In the genomic region with DNA sequence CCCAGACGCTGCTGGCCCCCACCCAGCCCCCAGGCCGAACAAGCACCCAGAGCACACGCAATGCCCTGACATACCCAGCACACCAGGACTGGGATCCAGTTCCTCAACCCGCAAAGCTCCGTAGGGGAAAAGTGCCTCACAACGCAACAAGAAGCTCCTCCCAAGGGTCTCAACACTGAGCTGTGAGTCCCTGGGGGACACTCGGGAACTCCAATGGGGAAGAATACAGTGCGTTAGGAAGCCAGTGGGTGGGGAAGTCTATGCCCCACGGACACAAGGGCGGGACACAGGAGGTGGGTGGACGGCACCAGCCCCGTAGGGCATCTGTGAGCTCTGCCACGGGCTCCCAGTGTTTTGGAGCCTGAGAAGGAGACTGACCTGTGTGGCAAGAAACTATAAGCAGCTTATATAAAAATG, we compare ENCODE assay signal across 8 cellular contexts. TPM values are rescaled to one million over a fixed set of nuclear protein-coding genes. Genes with fewer than 3 reads are reported as not detected.
DNase-seq lines count a peak whose midpoint lies in the region; ATAC-seq, FAIRE-seq and TF ChIP-seq lines count a peak whose summit lies in the region.

No MANE protein-coding gene starts in this region.

- intact Hi-C loops in CD4-positive, alpha-beta memory T cell (cut with micrococcal nuclease): no loop called here
- intact Hi-C loops in GM12878 (cut with micrococcal nuclease; ENCODE audit: unreplicated experiment) (no loop called here), Right ventricle myocardium inferior (cut with DNase I) (loop anchor here (5.0 kb wide), 1 partner anchor 76 kb away; a partner anchor contains a TSS)

- peak overlapping the region; percentile 21 for H2AFZ ChIP-seq in GM12878 (ENCODE audit: control insufficient read depth, low read depth, low read length)

- H3K27me3 Mint-ChIP-seq in CD4-positive, alpha-beta memory T cell: no peaks in the 10 kb centered on the region
- no peaks in the 10 kb centered on the region for H3K27me3 Mint-ChIP-seq in natural killer cell treated with Interleukin-12 subunit alpha and Interleukin-12 subunit beta and Interleukin-15 and Interleukin-18, amount 100 ng/mL, for 72 hours

- CTCF ChIA-PET in CD4-positive, alpha-beta memory T cell (lab: Charles Lee; ENCODE audit: partially characterized antibody): interaction anchor here (0.8 kb wide), 1 partner anchor 138 kb away, joined by 3 read pairs; no protein-coding TSS in a partner anchor
- CTCF ChIA-PET in GM12878 (lab: Yijun Ruan, JAX): interaction anchor here (0.7 to 5.8 kb wide), 2 partner anchors 31 to 244 kb away, joined by 4 to 127 read pairs; no protein-coding TSS in a partner anchor

- TF ChIP-seq CTCF in GM12878 (IDR thresholded peaks at IDR 0.05 in 2 of 3, conservative IDR thresholded peaks at IDR 0.05 in 1 of 3; ENCODE audit: control insufficient read depth in 2 of 3, extremely low read depth in 1 of 3, insufficient read depth in 1 of 3, low read depth in 3 of 3, low read length in 3 of 3): no peak

- DNase-seq in CD4-positive, alpha-beta memory T cell: peak in 2 of 5 donors; percentile 27 to 46
- DNase-seq in GM12878 (ENCODE audit: low read depth, low spot score) (no peak), NOMO-1 treated with dmso at 0.1 percent for 144 hours (lab: John Stamatoyannopoulos, UW; ENCODE audit: unreplicated experiment) (no peak), Right ventricle myocardium inferior (ENCODE audit: missing footprints) (no peak)
- DNase-seq in natural killer cell treated with Interleukin-12 subunit alpha and Interleukin-12 subunit beta and Interleukin-15 and Interleukin-18, amount 100 ng/mL, for 72 hours (ENCODE audit: low spot score): no peak

- H3K9ac ChIP-seq in HUES6 (ENCODE audit: low read length) (no peak overlapping the region), GM12878 (ENCODE audit: control insufficient read depth, insufficient read depth, low read length) (peak overlapping the region; percentile 48)

- H3K79me2 ChIP-seq in GM12878 (ENCODE audit: control insufficient read depth, insufficient read depth, low read length): peaks cover 37% of the 10 kb centered on the region

- no peak for TF ChIP-seq EP300 in GM12878 (IDR thresholded peaks at IDR 0.05; ENCODE audit: borderline replicate concordance in 1 of 2, control insufficient read depth in 1 of 2, low read depth in 2 of 2, low read length in 2 of 2)

- H4K20me1 ChIP-seq in GM12878 (ENCODE audit: control insufficient read depth, insufficient read depth): no peaks in the 10 kb centered on the region; the same call in 1 of the 2 replicates

- peak overlapping the region; percentile 94 to 100 (median 98) for H3K27ac Mint-ChIP-seq in CD4-positive, alpha-beta memory T cell
- H3K27ac Mint-ChIP-seq in natural killer cell treated with Interleukin-12 subunit alpha and Interleukin-12 subunit beta and Interleukin-15 and Interleukin-18, amount 100 ng/mL, for 72 hours: peak overlapping the region; percentile 84 to 87

- H3K4me1 Mint-ChIP-seq in CD4-positive, alpha-beta memory T cell: peaks cover 33 to 59% (median 48%) of the 10 kb centered on the region in 4 donors
- H3K4me1 Mint-ChIP-seq in natural killer cell treated with Interleukin-12 subunit alpha and Interleukin-12 subunit beta and Interleukin-15 and Interleukin-18, amount 100 ng/mL, for 72 hours (ENCODE audit: low read depth in 2 of 2): peaks cover 27 to 30% of the 10 kb centered on the region in 2 donors

- H3K36me3 Mint-ChIP-seq in CD4-positive, alpha-beta memory T cell: peaks cover 1 to 15% of the 10 kb centered on the region in 2 donors
- no peaks in the 10 kb centered on the region for H3K36me3 Mint-ChIP-seq in natural killer cell treated with Interleukin-12 subunit alpha and Interleukin-12 subunit beta and Interleukin-15 and Interleukin-18, amount 100 ng/mL, for 72 hours

- RAD21 ChIA-PET in GM12878 (lab: Charles Lee; ENCODE audit: unreplicated experiment): interaction anchor here (1.7 to 8.1 kb wide), 2 partner anchors 27 to 33 kb away, joined by 5 to 112 read pairs; no protein-coding TSS in a partner anchor

- H3K9me3 Mint-ChIP-seq in CD4-positive, alpha-beta memory T cell: no peaks in the 10 kb centered on the region
- no peaks in the 10 kb centered on the region for H3K9me3 Mint-ChIP-seq in natural killer cell treated with Interleukin-12 subunit alpha and Interleukin-12 subunit beta and Interleukin-15 and Interleukin-18, amount 100 ng/mL, for 72 hours

- H3K4me3 Mint-ChIP-seq in CD4-positive, alpha-beta memory T cell: peak overlapping the region; percentile 77 to 93 (median 84)
- H3K4me3 Mint-ChIP-seq in natural killer cell treated with Interleukin-12 subunit alpha and Interleukin-12 subunit beta and Interleukin-15 and Interleukin-18, amount 100 ng/mL, for 72 hours: peak overlapping the region; percentile 87

- no TSS peak for BruUV-seq in GM12878 (replicated peaks; lab: Mats Ljungman, UMichigan)

- in situ Hi-C loops in GM12878 (cut with MboI): no loop called here

- no peak for ATAC-seq in GM12878
- no peak for ATAC-seq in natural killer cell treated with Interleukin-12 subunit alpha and Interleukin-12 subunit beta and Interleukin-15 and Interleukin-18, amount 100 ng/mL, for 72 hours
- no peak for ATAC-seq in HG03457 (IDR thresholded peaks at IDR 0.05; ENCODE audit: unreplicated experiment)
- no peak for ATAC-seq in HG02610 (IDR thresholded peaks at IDR 0.05; ENCODE audit: unreplicated experiment)
- no peak for ATAC-seq in Right ventricle myocardium inferior

- peaks cover 10% of the 10 kb centered on the region for H3K36me3 ChIP-seq in CD4-positive, alpha-beta memory T cell (ENCODE audit: insufficient read depth, low read length)
- H3K36me3 ChIP-seq in HUES6 (ENCODE audit: control insufficient read depth, insufficient read depth, low read length): peaks cover 15% of the 10 kb centered on the region
- peaks cover 6 to 8% of the 10 kb centered on the region in 2 experiments; a peak in 3 of 4 replicates for H3K36me3 ChIP-seq in GM12878 (ENCODE audit: control insufficient read depth in 2 of 2, insufficient read depth in 2 of 2, low read length in 1 of 2)

- SMC1A ChIA-PET in GM12878 (lab: Charles Lee; ENCODE audit: uncharacterized antibody, unreplicated experiment): interaction anchor here (0.9 to 1.3 kb wide), 2 partner anchors 29 to 31 kb away, joined by 3 to 4 read pairs; no protein-coding TSS in a partner anchor

- no peak for TF ChIP-seq POLR2A in GM12878 (IDR thresholded peaks at IDR 0.05; ENCODE audit: low read depth, low read length)

- peaks cover 61% of the 10 kb centered on the region for H3K4me1 ChIP-seq in CD4-positive, alpha-beta memory T cell (ENCODE audit: insufficient read depth, low read length)
- H3K4me1 ChIP-seq in HUES6 (ENCODE audit: control insufficient read depth, insufficient read depth, low read length): peaks cover 28% of the 10 kb centered on the region
- peaks cover 24% of the 10 kb centered on the region for H3K4me1 ChIP-seq in GM12878 (ENCODE audit: control insufficient read depth, insufficient read depth, low read length)

- H3K9me3 ChIP-seq in CD4-positive, alpha-beta memory T cell (ENCODE audit: control insufficient read depth in 1 of 2, low read length in 2 of 2): no peaks in the 10 kb centered on the region
- no peaks in the 10 kb centered on the region for H3K9me3 ChIP-seq in HUES6 (ENCODE audit: control insufficient read depth, insufficient read depth, low read depth, low read length)
- H3K9me3 ChIP-seq in GM12878 (replicated peaks; ENCODE audit: control insufficient read depth, insufficient read depth, low read length): no peaks in the 10 kb centered on the region

- peak overlapping the region; percentile 33 for H3K27ac ChIP-seq in CD4-positive, alpha-beta memory T cell (ENCODE audit: low read depth, low read length)
- H3K27ac ChIP-seq in HUES6 (ENCODE audit: low read depth, low read length) (no peak overlapping the region), GM12878 (ENCODE audit: control insufficient read depth, insufficient read depth) (peak overlapping the region; percentile 10; the same call in 1 of the 2 replicates)

- no peak for FAIRE-seq in GM12878 (lab: Jason Lieb, UNC)

- H3K4me2 ChIP-seq in GM12878 (ENCODE audit: control insufficient read depth, insufficient read depth): peak overlapping the region; percentile 79

- H3K4me3 ChIP-seq in CD4-positive, alpha-beta memory T cell (ENCODE audit: low read length in 2 of 2): no peak overlapping the region
- H3K4me3 ChIP-seq in HUES6 (ENCODE audit: low read depth, low read length) (0 out of 2 replicates have a peak overlapping the region, but pooled peaks have one; percentile 8), GM12878 (peak overlapping the region; percentile 65)

- POLR2A ChIA-PET in CD4-positive, alpha-beta memory T cell (lab: Charles Lee; ENCODE audit: partially characterized antibody): interaction anchor here (6.6 kb wide), 1 partner anchor 30 kb away, joined by 109 read pairs; no protein-coding TSS in a partner anchor
- POLR2A ChIA-PET in GM12878 (lab: Charles Lee): interaction anchor here (0.9 to 6.5 kb wide), 4 partner anchors 10 to 149 kb away, joined by 3 to 72 read pairs (median 4); a partner anchor contains a TSS

- WGBS in GM12878 (ENCODE audit: insufficient coverage, insufficient replicate concordance, low lambda C conversion rate, missing lambda C conversion rate): 36% methylated on average over 13 of the region's 13 CpGs

- no peaks in the 10 kb centered on the region for H3K27me3 ChIP-seq in CD4-positive, alpha-beta memory T cell (ENCODE audit: insufficient read depth, low read length)
- H3K27me3 ChIP-seq in HUES6 (ENCODE audit: control insufficient read depth, insufficient read depth, low read length): no peaks in the 10 kb centered on the region
- H3K27me3 ChIP-seq in GM12878 (replicated peaks in 1 of 2; ENCODE audit: control insufficient read depth in 2 of 2, insufficient read depth in 2 of 2, low read length in 1 of 2): no peaks in the 10 kb centered on the region

- no peak for TF ChIP-seq RAD21 in GM12878 (IDR thresholded peaks at IDR 0.05; ENCODE audit: insufficient read depth, low read depth, low read length)

RNA-seq across cellular contexts. Expression of a gene that starts 1.6 kb away (rescaled TPM):
- total RNA-seq in CD4-positive, alpha-beta memory T cell: 10 to 100 TPM; 41.3 to 44.3 TPM
- polyA plus RNA-seq in CD4-positive, alpha-beta memory T cell: 10 to 100 TPM; 34.5 to 50.8 TPM
- 64.8 and 65.6 TPM in 2 replicates for total RNA-seq in GM12878 (2013; cell fraction: nucleolus; rRNA removed)
- total RNA-seq in GM12878 (2014; rRNA removed): 47.6 and 48.6 TPM in 2 replicates
- 21.2 and 23.0 TPM in 2 replicates for total RNA-seq in GM12878 (2014; rRNA removed; fragmentation: Illumina TruSeq; extraction: Trizol)
- 51.3 and 57.1 TPM in 2 replicates for total RNA-seq in GM12878 (2021)
- 7.2 TPM for polyA plus RNA-seq in GM12878 (2011; ENCODE audit: low read depth)
- 10.2 and 21.6 TPM in 2 replicates for polyA plus RNA-seq in GM12878 (2011; rRNA removed)
- polyA plus RNA-seq in GM12878 (2011; cell fraction: cytosol; rRNA removed): 37.2 and 47.3 TPM in 2 replicates
- polyA plus RNA-seq in GM12878 (2011; cell fraction: nucleus; rRNA removed): 31.1 and 35.9 TPM in 2 replicates
- 23.4 and 29.5 TPM in 2 replicates for polyA plus RNA-seq in GM12878 (2012)
- polyA plus RNA-seq in GM12878 (2014; fragmentation: Illumina TruSeq; extraction: Trizol): 4.4 and 17.1 TPM in 2 replicates
- polyA plus RNA-seq in GM12878 (2014; fragmentation: Nextera tagmentation; extraction: Ambion mirVana): 1 to 10 TPM in 1 of 2 experiments, under 1 TPM in 1; 0.68 to 5.5 TPM
- 43.7 and 51.5 TPM in 2 replicates for polyA plus RNA-seq in GM12878 (2014; rRNA removed)
- polyA plus RNA-seq in GM12878 (2016; fragmentation: Nextera tagmentation; extraction: Ambion mirVana): 10 to 100 TPM; 28.8 to 41.0 TPM
- 18.2 and 35.1 TPM in 2 replicates for polyA minus RNA-seq in GM12878 (2011; rRNA and poly(A)+ RNA removed)
- polyA minus RNA-seq in GM12878 (2011; cell fraction: cytosol; rRNA and poly(A)+ RNA removed): 21.3 and 22.6 TPM in 2 replicates
- 10.5 and 23.0 TPM in 2 replicates for polyA minus RNA-seq in GM12878 (2011; cell fraction: nucleus; rRNA and poly(A)+ RNA removed)
- 10 to 100 TPM; 23.2 to 83.6 TPM for total RNA-seq in natural killer cell treated with Interleukin-12 subunit alpha and Interleukin-12 subunit beta and Interleukin-15 and Interleukin-18, amount 100 ng/mL, for 72 hours
- 20.6 TPM for total RNA-seq in Right ventricle myocardium inferior

RNA-seq across cellular contexts. Expression of a gene that starts 2.2 kb away (rescaled TPM):
- total RNA-seq in CD4-positive, alpha-beta memory T cell: 10 to 100 TPM; 44.7 to 47.3 TPM
- 10 to 100 TPM; 27.0 to 32.6 TPM for polyA plus RNA-seq in CD4-positive, alpha-beta memory T cell
- 27.5 and 32.1 TPM in 2 replicates for total RNA-seq in GM12878 (2013; cell fraction: nucleolus; rRNA removed)
- total RNA-seq in GM12878 (2014; rRNA removed) (21.9 and 22.1 TPM in 2 replicates), GM12878 (2014; rRNA removed; fragmentation: Illumina TruSeq; extraction: Trizol) (11.6 and 11.9 TPM in 2 replicates), GM12878 (2021) (16.5 and 19.5 TPM in 2 replicates), Right ventricle myocardium inferior (9.9 TPM)
- polyA plus RNA-seq in GM12878 (2011; ENCODE audit: low read depth): 7.6 TPM
- polyA plus RNA-seq in GM12878 (2011; rRNA removed) (30.7 and 36.6 TPM in 2 replicates), GM12878 (2014; fragmentation: Illumina TruSeq; extraction: Trizol) (8.0 and 14.9 TPM in 2 replicates), GM12878 (2014; fragmentation: Nextera tagmentation; extraction: Ambion mirVana) (1 to 10 TPM; 6.7 to 8.8 TPM), GM12878 (2014; rRNA removed) (28.3 and 29.8 TPM in 2 replicates), GM12878 (2016; fragmentation: Nextera tagmentation; extraction: Ambion mirVana) (10 to 100 TPM; 28.4 to 30.9 TPM)
- 28.5 and 37.1 TPM in 2 replicates for polyA plus RNA-seq in GM12878 (2011; cell fraction: cytosol; rRNA removed)
- 45.3 and 46.0 TPM in 2 replicates for polyA plus RNA-seq in GM12878 (2011; cell fraction: nucleus; rRNA removed)
- polyA plus RNA-seq in GM12878 (2012): 18.6 and 20.7 TPM in 2 replicates
- polyA minus RNA-seq in GM12878 (2011; rRNA and poly(A)+ RNA removed): 6.9 and 10.7 TPM in 2 replicates
- polyA minus RNA-seq in GM12878 (2011; cell fraction: cytosol; rRNA and poly(A)+ RNA removed): 3.2 and 4.0 TPM in 2 replicates
- polyA minus RNA-seq in GM12878 (2011; cell fraction: nucleus; rRNA and poly(A)+ RNA removed): 6.6 and 13.6 TPM in 2 replicates
- 10 to 100 TPM; 15.3 to 20.3 TPM for total RNA-seq in natural killer cell treated with Interleukin-12 subunit alpha and Interleukin-12 subunit beta and Interleukin-15 and Interleukin-18, amount 100 ng/mL, for 72 hours

RNA-seq across cellular contexts. Expression of a gene that starts 12.6 kb away (rescaled TPM):
- total RNA-seq in CD4-positive, alpha-beta memory T cell: 10 to 100 TPM; 17.4 to 17.8 TPM
- 10 to 100 TPM; 15.4 to 19.5 TPM for polyA plus RNA-seq in CD4-positive, alpha-beta memory T cell
- 4.4 and 8.1 TPM in 2 replicates for total RNA-seq in GM12878 (2013; cell fraction: nucleolus; rRNA removed)
- total RNA-seq in GM12878 (2014; rRNA removed) (11.5 and 12.5 TPM in 2 replicates), GM12878 (2014; rRNA removed; fragmentation: Illumina TruSeq; extraction: Trizol) (3.1 and 5.1 TPM in 2 replicates), GM12878 (2021) (10.8 and 13.4 TPM in 2 replicates), Right ventricle myocardium inferior (7.7 TPM)
- 4.7 TPM for polyA plus RNA-seq in GM12878 (2011; ENCODE audit: low read depth)
- polyA plus RNA-seq in GM12878 (2011; rRNA removed) (4.4 and 7.7 TPM in 2 replicates), GM12878 (2014; fragmentation: Illumina TruSeq; extraction: Trizol) (2.9 and 4.0 TPM in 2 replicates), GM12878 (2014; fragmentation: Nextera tagmentation; extraction: Ambion mirVana) (1 to 10 TPM in 1 of 2 experiments, under 1 TPM in 1; 0.76 to 2.9 TPM), GM12878 (2014; rRNA removed) (11.8 and 15.3 TPM in 2 replicates), GM12878 (2016; fragmentation: Nextera tagmentation; extraction: Ambion mirVana) (10 to 100 TPM; 13.9 to 20.0 TPM)
- polyA plus RNA-seq in GM12878 (2011; cell fraction: cytosol; rRNA removed): 7.5 and 14.4 TPM in 2 replicates
- 44.2 and 44.3 TPM in 2 replicates for polyA plus RNA-seq in GM12878 (2011; cell fraction: nucleus; rRNA removed)
- polyA plus RNA-seq in GM12878 (2012): 22.8 and 23.5 TPM in 2 replicates
- 3.7 and 4.7 TPM in 2 replicates for polyA minus RNA-seq in GM12878 (2011; rRNA and poly(A)+ RNA removed)
- polyA minus RNA-seq in GM12878 (2011; cell fraction: cytosol; rRNA and poly(A)+ RNA removed): 4.4 and 4.8 TPM in 2 replicates
- 5.4 and 5.7 TPM in 2 replicates for polyA minus RNA-seq in GM12878 (2011; cell fraction: nucleus; rRNA and poly(A)+ RNA removed)
- total RNA-seq in natural killer cell treated with Interleukin-12 subunit alpha and Interleukin-12 subunit beta and Interleukin-15 and Interleukin-18, amount 100 ng/mL, for 72 hours: 10 to 100 TPM in 1 of 2 donors, 1 to 10 TPM in 1; 2.9 to 13.0 TPM

RNA-seq across cellular contexts. Expression of a gene that starts 53.8 kb away (rescaled TPM):
- total RNA-seq in CD4-positive, alpha-beta memory T cell: 10 to 100 TPM; 80.4 to 90.5 TPM
- 100 to 1,000 TPM; 174 to 244 TPM for polyA plus RNA-seq in CD4-positive, alpha-beta memory T cell
- 34.6 and 35.6 TPM in 2 replicates for total RNA-seq in GM12878 (2013; cell fraction: nucleolus; rRNA removed)
- total RNA-seq in GM12878 (2014; rRNA removed) (168 and 176 TPM in 2 replicates), GM12878 (2014; rRNA removed; fragmentation: Illumina TruSeq; extraction: Trizol) (139 and 148 TPM in 2 replicates), GM12878 (2021) (226 and 227 TPM in 2 replicates), Right ventricle myocardium inferior (102 TPM)
- 120 TPM for polyA plus RNA-seq in GM12878 (2011; ENCODE audit: low read depth)
- polyA plus RNA-seq in GM12878 (2011; rRNA removed) (88.2 and 152 TPM in 2 replicates), GM12878 (2014; fragmentation: Illumina TruSeq; extraction: Trizol) (70.6 and 146 TPM in 2 replicates), GM12878 (2014; fragmentation: Nextera tagmentation; extraction: Ambion mirVana) (100 to 1,000 TPM; 121 to 189 TPM), GM12878 (2014; rRNA removed) (227 and 242 TPM in 2 replicates), GM12878 (2016; fragmentation: Nextera tagmentation; extraction: Ambion mirVana) (100 to 1,000 TPM; 293 to 302 TPM)
- 193 and 210 TPM in 2 replicates for polyA plus RNA-seq in GM12878 (2011; cell fraction: cytosol; rRNA removed)
- 130 and 164 TPM in 2 replicates for polyA plus RNA-seq in GM12878 (2011; cell fraction: nucleus; rRNA removed)
- polyA plus RNA-seq in GM12878 (2012): 116 and 122 TPM in 2 replicates
- polyA minus RNA-seq in GM12878 (2011; rRNA and poly(A)+ RNA removed): 51.3 and 80.4 TPM in 2 replicates
- 49.3 and 52.0 TPM in 2 replicates for polyA minus RNA-seq in GM12878 (2011; cell fraction: cytosol; rRNA and poly(A)+ RNA removed)
- 13.9 and 22.8 TPM in 2 replicates for polyA minus RNA-seq in GM12878 (2011; cell fraction: nucleus; rRNA and poly(A)+ RNA removed)
- total RNA-seq in natural killer cell treated with Interleukin-12 subunit alpha and Interleukin-12 subunit beta and Interleukin-15 and Interleukin-18, amount 100 ng/mL, for 72 hours: 100 to 1,000 TPM; 201 to 242 TPM

RNA-seq across cellular contexts. Expression of a gene that starts 56.4 kb away (rescaled TPM):
- total RNA-seq in CD4-positive, alpha-beta memory T cell: 1 to 10 TPM in 1 of 2 experiments, under 1 TPM in 1; 0.64 to 1.0 TPM
- polyA plus RNA-seq in CD4-positive, alpha-beta memory T cell: not detected
- 0.37 and 0.40 TPM in 2 replicates for total RNA-seq in GM12878 (2013; cell fraction: nucleolus; rRNA removed)
- total RNA-seq in GM12878 (2014; rRNA removed) (not detected in 2 replicates), GM12878 (2014; rRNA removed; fragmentation: Illumina TruSeq; extraction: Trizol) (not detected in 2 replicates), GM12878 (2021) (0.24 TPM in 1 of 2 replicates, not detected in the other), Right ventricle myocardium inferior (0.16 TPM)
- polyA plus RNA-seq in GM12878 (2011; ENCODE audit: low read depth): not detected
- polyA plus RNA-seq in GM12878 (2011; rRNA removed) (not detected in 2 replicates), GM12878 (2014; fragmentation: Illumina TruSeq; extraction: Trizol) (not detected in 2 replicates), GM12878 (2014; fragmentation: Nextera tagmentation; extraction: Ambion mirVana) (not detected), GM12878 (2014; rRNA removed) (not detected in 2 replicates), GM12878 (2016; fragmentation: Nextera tagmentation; extraction: Ambion mirVana) (not detected)
- not detected in 2 replicates for polyA plus RNA-seq in GM12878 (2011; cell fraction: cytosol; rRNA removed)
- polyA plus RNA-seq in GM12878 (2011; cell fraction: nucleus; rRNA removed): 0.07 and 0.12 TPM in 2 replicates
- polyA plus RNA-seq in GM12878 (2012): 0.08 and 0.26 TPM in 2 replicates
- polyA minus RNA-seq in GM12878 (2011; rRNA and poly(A)+ RNA removed): not detected in 2 replicates
- not detected in 2 replicates for polyA minus RNA-seq in GM12878 (2011; cell fraction: cytosol; rRNA and poly(A)+ RNA removed)
- 0.29 TPM in 1 of 2 replicates, not detected in the other for polyA minus RNA-seq in GM12878 (2011; cell fraction: nucleus; rRNA and poly(A)+ RNA removed)
- total RNA-seq in natural killer cell treated with Interleukin-12 subunit alpha and Interleukin-12 subunit beta and Interleukin-15 and Interleukin-18, amount 100 ng/mL, for 72 hours: 1 to 10 TPM in 1 of 2 donors, under 1 TPM in 1; 0.48 to 1.3 TPM

Comparison
In these comparisons a context has a peak if more than half of its experiments do, and no peak if none do; other contexts are left out.
1. H3K4me3 ChIP-seq: peak in HUES6 (single experiment) and GM12878 (single experiment); none in CD4-positive, alpha-beta memory T cell (0 of 2).